24 cellular contexts compared by ENCODE assay signal in the genomic region with DNA sequence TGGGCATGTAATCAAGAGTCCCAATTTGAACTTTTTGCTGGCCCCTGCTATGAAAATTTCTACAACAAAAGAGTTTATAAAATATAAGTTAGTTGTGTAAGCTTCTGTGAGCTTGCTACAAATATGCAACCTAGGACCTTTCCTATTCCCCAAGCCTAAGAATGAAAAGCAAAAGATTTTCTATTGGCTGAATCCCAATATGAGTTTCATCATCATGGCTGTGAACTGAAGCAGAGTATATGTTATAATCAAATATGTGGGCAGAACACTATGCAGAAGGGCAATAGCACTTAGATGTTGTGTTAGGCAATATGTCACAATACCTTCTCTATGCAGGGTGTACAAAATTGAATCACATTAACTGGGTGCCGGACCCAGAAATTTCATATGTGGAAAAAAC.
"Had no signal": no experiment of that assay in that cellular context is flagged by ENCODE, and none has a peak within 500 bp of the region (broad histone marks: within the 10 kb centered on the region; RNA-seq: fewer than 3 reads in every experiment).

No MANE protein-coding gene starts in this region.

- H3K4me2 ChIP-seq: smooth muscle cell had no signal

- H3K36me3 ChIP-seq: left lung, lower lobe of right lung, pancreas, prostate gland, tibial nerve, uterus had no signal

- DNase-seq: hypothalamus; immature natural killer cell; kidney; left colon; left lung; lower lobe of right lung; mammary epithelial cell; mesenchymal stem cell; naive thymus-derived CD8-positive, alpha-beta T cell; nucleus accumbens; pancreas; posterior cingulate gyrus; retina; right cardiac atrium; stimulated activated CD4-positive, alpha-beta T cell treated with anti-CD3 and anti-CD28 coated beads, Interleukin-1b, Interleukin-23, amount 100 ng/mL, for 48 hours; stimulated activated CD4-positive, alpha-beta T cell treated with anti-CD3 and anti-CD28 coated beads, Interleukin-2, amount 100 ng/mL, for 48 hours; stimulated activated naive B cell treated with anti-CD40 and anti-IgM and Interleukin-4, amounts not matched to agents 10 μg/mL and 1 μg/mL and 100 μg/mL, for 72 hours; stimulated activated naive CD8-positive, alpha-beta T cell treated with anti-CD3 and anti-CD28 coated beads, Interleukin-15, amount 100 ng/mL, for 72 hours; substantia nigra; uterus had no signal

- H3K27ac ChIP-seq: left lung, lower lobe of right lung, pancreas, prostate gland, tibial nerve, uterus had no signal

- ATAC-seq: left colon; left lung; lower lobe of right lung; naive thymus-derived CD8-positive, alpha-beta T cell; pancreas; right cardiac atrium; sciatic nerve; stimulated activated naive B cell treated with anti-CD40 and anti-IgM and Interleukin-4, amounts not matched to agents 10 μg/mL and 1 μg/mL and 100 μg/mL, for 72 hours; stimulated activated naive CD8-positive, alpha-beta T cell treated with anti-CD3 and anti-CD28 coated beads, Interleukin-15, amount 100 ng/mL, for 72 hours had no signal

- H3K27me3 ChIP-seq: left lung, pancreas, tibial nerve, uterus had no signal

- H3K4me3 ChIP-seq: left lung, lower lobe of right lung, pancreas, prostate gland, smooth muscle cell, tibial nerve, uterus had no signal

- H3K9me3 ChIP-seq: left lung, lower lobe of right lung, pancreas, prostate gland, tibial nerve, uterus had no signal

- H3K4me1 ChIP-seq: left lung, lower lobe of right lung, pancreas, prostate gland, tibial nerve, uterus had no signal
